Comparison of ENCODE assay signal across 14 cellular contexts in genomic region chr7:158050441-158051371, GRCh38.
DNase-seq lines count a peak whose midpoint lies in the region; ATAC-seq and TF ChIP-seq lines count a peak whose summit lies in the region.
"Had no signal": no experiment of that assay in that cellular context is flagged by ENCODE, and none has a peak within 500 bp of the region (broad histone marks: within the 10 kb centered on the region; RNA-seq: fewer than 3 reads in every experiment).

No MANE protein-coding gene starts in this region.

- H3K27me3 ChIP-seq in heart right ventricle (peaks cover 0 to 4% (median 3%) of the 10 kb centered on the region in 7 donors), right cardiac atrium (ENCODE audit: control insufficient read depth, insufficient read depth) (no peaks in the 10 kb centered on the region), neural progenitor cell (no peaks in the 10 kb centered on the region), upper lobe of right lung (no peaks in the 10 kb centered on the region)
- H3K27me3 ChIP-seq: MG63 had no signal

- no peak for DNase-seq in heart right ventricle
- no peak for DNase-seq in right cardiac atrium
- no peak for DNase-seq in neural progenitor cell (ENCODE audit: low spot score)
- DNase-seq in upper lobe of right lung, result peak; percentile 46
- DNase-seq in activated CD8-positive, alpha-beta memory T cell treated with anti-CD3 and anti-CD28 coated beads, Interleukin-2, amount 50 U/mL, for 4 hours, result no peak
- no peak for DNase-seq in activated effector memory CD4-positive, alpha-beta T cell treated with anti-CD3 and anti-CD28 coated beads, Interleukin-2, amount 50 U/mL, for 16 hours
- no peak for DNase-seq in activated CD4-positive, alpha-beta T cell treated with anti-CD3 and anti-CD28 coated beads, Interleukin-2, amount 50 U/mL, for 1 hour
- DNase-seq: CD8-positive, alpha-beta memory T cell; DMS79 treated with DMSO at 0.1 percent for 48 hours; H7; MG63; NCI-H1092; NCI-H1694 had no signal

- H3K36me3 Mint-ChIP-seq in brain (no peaks in the 10 kb centered on the region), neural progenitor cell (no peaks in the 10 kb centered on the region)
- H3K36me3 Mint-ChIP-seq: CD8-positive, alpha-beta memory T cell had no signal

- no peaks in the 10 kb centered on the region for H3K79me2 ChIP-seq in neural progenitor cell (ENCODE audit: low read depth)

- H3K4me3 ChIP-seq in heart right ventricle (no peak overlapping the region), right cardiac atrium (ENCODE audit: low read length) (no peak overlapping the region), neural progenitor cell (peak overlapping the region; percentile 5), upper lobe of right lung (no peak overlapping the region)
- H3K4me3 ChIP-seq: MG63 had no signal

- H3K9me3 Mint-ChIP-seq in brain (peaks cover 0 to 48% (median 0%) of the 10 kb centered on the region in 5 experiments), neural progenitor cell (peaks cover 4% of the 10 kb centered on the region)

- H3K27ac ChIP-seq in heart right ventricle (no peak overlapping the region), right cardiac atrium (ENCODE audit: low read length) (no peak overlapping the region), neural progenitor cell (peak overlapping the region; percentile 44), upper lobe of right lung (no peak overlapping the region)

- H3K27ac Mint-ChIP-seq in brain (peak overlapping the region in 3 of 5 experiments; percentile 91 to 98 (median 96)), neural progenitor cell (peak overlapping the region; percentile 35)

- no peak overlapping the region for H2AFZ ChIP-seq in neural progenitor cell (replicated peaks)

- 60 to 63% methylated on average over 15 of the region's 15 CpGs for WGBS in heart right ventricle, 2 donors
- 59% methylated on average over 15 of the region's 15 CpGs for WGBS in right cardiac atrium

- no peak overlapping the region for H3K4me3 Mint-ChIP-seq in brain
- H3K4me3 Mint-ChIP-seq in neural progenitor cell, result no peak overlapping the region
- H3K4me3 Mint-ChIP-seq: CD8-positive, alpha-beta memory T cell had no signal

- peaks cover 22% of the 10 kb centered on the region for H3F3A ChIP-seq in neural progenitor cell (ENCODE audit: low read depth)

- no peak overlapping the region for H3K9ac ChIP-seq in neural progenitor cell

- peak overlapping the region; percentile 50 for H3K4me2 ChIP-seq in neural progenitor cell

- H3K27me3 Mint-ChIP-seq in brain (peaks cover 6% of the 10 kb centered on the region), neural progenitor cell (ENCODE audit: insufficient read depth, low read depth) (no peaks in the 10 kb centered on the region)

- H3K4me1 Mint-ChIP-seq in brain (peaks cover 59% of the 10 kb centered on the region), neural progenitor cell (peaks cover 29% of the 10 kb centered on the region)
- H3K4me1 Mint-ChIP-seq: CD8-positive, alpha-beta memory T cell had no signal

- no peaks in the 10 kb centered on the region for H4K20me1 ChIP-seq in neural progenitor cell (ENCODE audit: low read depth)

- TF ChIP-seq CTCF in heart right ventricle (IDR thresholded peaks at IDR 0.05) (no peak), brain (conservative IDR thresholded peaks at IDR 0.05) (no peak), neural progenitor cell (IDR thresholded peaks at IDR 0.05) (no peak), upper lobe of right lung (IDR thresholded peaks at IDR 0.05) (no peak)

- intact Hi-C loops in heart right ventricle (cut with DNase I) (no loop called here), right cardiac atrium (cut with DNase I) (no loop called here), upper lobe of right lung (cut with DNase I) (loop anchor here (10.0 kb wide), 1 partner anchor 686 kb away; no protein-coding TSS in a partner anchor)

- ATAC-seq in heart right ventricle (peak in 5 of 8 donors; percentile 31 to 84 (median 53)), right cardiac atrium (no peak), upper lobe of right lung (peak; percentile 16)

- H3K36me3 ChIP-seq in heart right ventricle, result no peaks in the 10 kb centered on the region
- no peaks in the 10 kb centered on the region for H3K36me3 ChIP-seq in neural progenitor cell
- H3K36me3 ChIP-seq in upper lobe of right lung, result no peaks in the 10 kb centered on the region
- H3K36me3 ChIP-seq: MG63 had no signal

- H3K9me3 ChIP-seq in heart right ventricle (no peaks in the 10 kb centered on the region), right cardiac atrium (ENCODE audit: control insufficient read depth, low read length) (no peaks in the 10 kb centered on the region), neural progenitor cell (ENCODE audit: low read depth) (no peaks in the 10 kb centered on the region), upper lobe of right lung (no peaks in the 10 kb centered on the region)
- H3K9me3 ChIP-seq: MG63 had no signal

- peaks cover 0 to 5% (median 0%) of the 10 kb centered on the region in 9 donors for H3K4me1 ChIP-seq in heart right ventricle
- no peaks in the 10 kb centered on the region for H3K4me1 ChIP-seq in right cardiac atrium (ENCODE audit: control insufficient read depth, insufficient read depth, low read length)
- peaks cover 34% of the 10 kb centered on the region for H3K4me1 ChIP-seq in neural progenitor cell
- H3K4me1 ChIP-seq in upper lobe of right lung, result no peaks in the 10 kb centered on the region

Comparison
In these comparisons a context has a peak if more than half of its experiments do, and no peak if none do; other contexts are left out.
1. ATAC-seq: peak in heart right ventricle (5 of 8) and upper lobe of right lung (single experiment); none in right cardiac atrium (0 of 2).